In the genomic region with DNA sequence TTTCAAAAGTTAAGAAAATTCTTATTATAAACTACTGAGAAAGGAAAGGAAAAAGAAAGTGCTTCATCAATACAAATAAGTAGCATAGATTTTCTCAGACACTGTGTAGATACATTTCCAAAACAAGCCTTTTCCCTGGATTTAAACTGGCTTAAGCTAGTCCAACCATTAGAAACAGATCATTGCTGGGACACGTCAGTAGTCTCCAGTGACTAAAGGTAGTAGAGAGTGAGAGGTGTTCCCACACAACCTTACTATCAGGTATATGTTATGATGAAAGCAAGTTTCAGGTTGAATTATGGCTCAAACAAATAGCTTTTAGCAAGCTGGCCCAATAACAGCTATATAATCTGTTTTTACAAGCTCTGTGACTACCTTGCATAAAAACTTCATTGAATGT, we compare ENCODE assay signal across 8 cellular contexts.
"Had no signal": no experiment of that assay in that cellular context is flagged by ENCODE, and none has a peak within 500 bp of the region (broad histone marks: within the 10 kb centered on the region; RNA-seq: fewer than 3 reads in every experiment).

No MANE protein-coding gene starts in this region.

- H2AFZ ChIP-seq: GM23248 had no signal

- H3K4me1 ChIP-seq: HAP-1 had no signal

- H3K4me3 Mint-ChIP-seq: HFFc6 had no signal

- H3K27ac ChIP-seq: GM23248, HL-60 had no signal

- H3K36me3 ChIP-seq: HAP-1 had no signal

- H3K27ac Mint-ChIP-seq: HFFc6 had no signal

- H3K9ac ChIP-seq: GM23248 had no signal

- H3K9me3 Mint-ChIP-seq: HFFc6 had no signal

- ATAC-seq: HCT116 had no signal

- H3K4me3 ChIP-seq: GM23248, HAP-1 had no signal

- DNase-seq: GM23248, GOT3, H7, HFFc6, IMR-90 had no signal

- H3K9me3 ChIP-seq: HAP-1 had no signal
